ENCODE assay signal across 2 cellular contexts in genomic region chr4:89024051-89024675, GRCh38.
TF ChIP-seq lines count a peak whose summit lies in the region.

No MANE protein-coding gene starts in this region.

TF ChIP-seq in HEK293, 187 proteins besides CTCF, POLR2A, EP300 and RAD21 (continued from another document):
- TF ChIP-seq ZNF398 (tag by site-specific recombination; IDR thresholded peaks at IDR 0.05) (no peak), MYNN (tag by site-specific recombination; IDR thresholded peaks at IDR 0.05; ENCODE audit: borderline replicate concordance) (no peak), GFI1B (tag by site-specific recombination; IDR thresholded peaks at IDR 0.05) (no peak), ZNF302 (tag by site-specific recombination; IDR thresholded peaks at IDR 0.05; ENCODE audit: low read depth) (no peak), SP2 (tag by site-specific recombination; IDR thresholded peaks at IDR 0.05) (no peak), ZNF416 (tag by site-specific recombination; IDR thresholded peaks at IDR 0.05) (no peak), ZNF654 (tag by site-specific recombination; IDR thresholded peaks at IDR 0.05; ENCODE audit: low read depth) (peak; percentile 80), ZBTB6 (tag by site-specific recombination; IDR thresholded peaks at IDR 0.05) (no peak), ZNF544 (tag by site-specific recombination; IDR thresholded peaks at IDR 0.05) (no peak), ZNF768 (tag by site-specific recombination; IDR thresholded peaks at IDR 0.05) (0 out of 2 replicates have a peak, but pooled peaks have one; percentile 21)
TF ChIP-seq in HEK293: peak in this region for 3.

TF ChIP-seq in GM12878, 131 proteins besides CTCF, POLR2A, EP300 and RAD21 (continued from another document):
- TF ChIP-seq, protein P1, sequence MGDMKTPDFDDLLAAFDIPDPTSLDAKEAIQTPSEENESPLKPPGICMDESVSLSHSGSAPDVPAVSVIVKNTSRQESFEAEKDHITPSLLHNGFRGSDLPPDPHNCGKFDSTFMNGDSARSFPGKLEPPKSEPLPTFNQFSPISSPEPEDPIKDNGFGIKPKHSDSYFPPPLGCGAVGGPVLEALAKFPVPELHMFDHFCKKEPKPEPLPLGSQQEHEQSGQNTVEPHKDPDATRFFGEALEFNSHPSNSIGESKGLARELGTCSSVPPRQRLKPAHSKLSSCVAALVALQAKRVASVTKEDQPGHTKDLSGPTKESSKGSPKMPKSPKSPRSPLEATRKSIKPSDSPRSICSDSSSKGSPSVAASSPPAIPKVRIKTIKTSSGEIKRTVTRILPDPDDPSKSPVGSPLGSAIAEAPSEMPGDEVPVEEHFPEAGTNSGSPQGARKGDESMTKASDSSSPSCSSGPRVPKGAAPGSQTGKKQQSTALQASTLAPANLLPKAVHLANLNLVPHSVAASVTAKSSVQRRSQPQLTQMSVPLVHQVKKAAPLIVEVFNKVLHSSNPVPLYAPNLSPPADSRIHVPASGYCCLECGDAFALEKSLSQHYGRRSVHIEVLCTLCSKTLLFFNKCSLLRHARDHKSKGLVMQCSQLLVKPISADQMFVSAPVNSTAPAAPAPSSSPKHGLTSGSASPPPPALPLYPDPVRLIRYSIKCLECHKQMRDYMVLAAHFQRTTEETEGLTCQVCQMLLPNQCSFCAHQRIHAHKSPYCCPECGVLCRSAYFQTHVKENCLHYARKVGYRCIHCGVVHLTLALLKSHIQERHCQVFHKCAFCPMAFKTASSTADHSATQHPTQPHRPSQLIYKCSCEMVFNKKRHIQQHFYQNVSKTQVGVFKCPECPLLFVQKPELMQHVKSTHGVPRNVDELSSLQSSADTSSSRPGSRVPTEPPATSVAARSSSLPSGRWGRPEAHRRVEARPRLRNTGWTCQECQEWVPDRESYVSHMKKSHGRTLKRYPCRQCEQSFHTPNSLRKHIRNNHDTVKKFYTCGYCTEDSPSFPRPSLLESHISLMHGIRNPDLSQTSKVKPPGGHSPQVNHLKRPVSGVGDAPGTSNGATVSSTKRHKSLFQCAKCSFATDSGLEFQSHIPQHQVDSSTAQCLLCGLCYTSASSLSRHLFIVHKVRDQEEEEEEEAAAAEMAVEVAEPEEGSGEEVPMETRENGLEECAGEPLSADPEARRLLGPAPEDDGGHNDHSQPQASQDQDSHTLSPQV (IDR thresholded peaks at IDR 0.05): 0 out of 2 replicates have a peak, but pooled peaks have one; percentile 39
- TF ChIP-seq SMAD1 (IDR thresholded peaks at IDR 0.05; ENCODE audit: low read depth, partially characterized antibody) (no peak), YY1 (IDR thresholded peaks at IDR 0.05; ENCODE audit: low read depth, low read length) (0 out of 2 replicates have a peak, but pooled peaks have one; percentile 12)
